Comparison of ENCODE assay signal across 21 cellular contexts in the genomic region with DNA sequence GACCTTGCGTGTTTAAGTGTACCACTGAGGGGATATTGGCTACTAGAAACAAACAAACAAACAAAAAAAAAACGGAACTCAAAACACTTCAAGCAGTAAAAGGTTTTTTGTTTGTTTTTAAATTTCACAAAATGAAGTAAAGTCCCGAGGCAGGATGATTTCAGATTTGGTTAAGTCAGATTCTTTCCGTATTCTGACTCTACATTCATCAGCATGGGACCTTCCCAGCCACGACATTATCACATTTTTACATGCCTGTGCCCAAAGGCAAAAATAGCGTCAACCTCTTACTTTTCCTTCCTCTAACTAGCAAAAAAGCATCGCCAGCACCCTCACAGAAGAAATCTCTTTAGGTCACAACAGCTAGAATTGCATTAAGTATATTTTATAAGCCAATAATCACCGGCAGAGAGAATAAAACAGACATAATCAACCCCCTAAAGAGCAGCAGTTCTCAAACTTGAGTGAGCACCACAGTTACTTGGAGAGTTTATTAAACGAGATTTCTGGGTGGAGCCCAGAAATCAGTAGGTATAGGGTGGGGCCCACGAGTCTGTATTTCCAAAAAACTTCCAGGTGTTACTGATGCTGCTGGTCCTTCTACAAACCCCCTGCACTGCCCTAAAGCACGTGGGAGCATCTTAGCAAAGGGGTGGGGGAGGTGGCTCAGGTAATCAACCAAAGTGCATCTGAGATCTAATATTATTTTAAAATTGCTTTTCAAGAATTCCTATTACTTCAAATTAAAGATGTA.
"Had no signal": no experiment of that assay in that cellular context is flagged by ENCODE, and none has a peak within 500 bp of the region (broad histone marks: within the 10 kb centered on the region; RNA-seq: fewer than 3 reads in every experiment).

No MANE protein-coding gene starts in this region.

- H3K9me2 ChIP-seq: SK-N-SH had no signal

- H3K4me3 ChIP-seq: MG63 had no signal

- H3K4me2 ChIP-seq: SK-N-SH had no signal

- H3K36me3 ChIP-seq: MG63 had no signal

- H3K9ac ChIP-seq: SK-N-SH had no signal

- ATAC-seq: HepG2, Panc1, PC-3 had no signal

- H3K9me3 ChIP-seq: MG63, SK-N-SH had no signal

- H3K27ac ChIP-seq: RWPE1 had no signal

- DNase-seq: IMR-90, Karpas-422, KG1, MG63, NCI-H1092, NCI-H1436 treated with DMSO at 0.1 percent for 48 hours, NCI-H1694, NCI-H187 treated with DMSO at 0.1 percent for 48 hours, NCI-H2029 treated with DMSO at 0.1 percent for 48 hours, NCI-H2171 treated with DMSO at 0.1 percent for 48 hours, NCI-H345, NCI-H446 treated with DMSO at 0.1 percent for 48 hours, NCI-H510A treated with DMSO at 0.1 percent for 48 hours, NCI-H526, PC-3, SHP77, SK-N-SH, T-helper 1 cell had no signal
